ENCODE assay signal across 9 cellular contexts in genomic region chr11:34926101-34926830, GRCh38. TPM values are rescaled to one million over a fixed set of nuclear protein-coding genes. Genes with fewer than 3 reads are reported as not detected.
A peak's percentile ranks its signal among the peaks of the same experiment; 100 is the strongest.
DNase-seq lines count a peak whose midpoint lies in the region; ATAC-seq and TF ChIP-seq lines count a peak whose summit lies in the region.
"Had no signal": no experiment of that assay in that cellular context is flagged by ENCODE, and none has a peak within 500 bp of the region (broad histone marks: within the 10 kb centered on the region; RNA-seq: fewer than 3 reads in every experiment).

No MANE protein-coding gene starts in this region.

- H3K36me3 Mint-ChIP-seq in endothelial cell (ENCODE audit: low read depth, unreplicated experiment) (no peaks in the 10 kb centered on the region), nephron (ENCODE audit: low read depth) (no peaks in the 10 kb centered on the region)
- H3K36me3 Mint-ChIP-seq: activated naive CD4-positive, alpha-beta T cell treated with anti-CD3 and anti-CD28 coated beads, Interleukin-2, amount 50 U/mL, for 24 hours had no signal

- peak; percentile 61 for TF ChIP-seq CTCF in endothelial cell (IDR thresholded peaks at IDR 0.05; ENCODE audit: unreplicated experiment)
- TF ChIP-seq CTCF in nephron (IDR thresholded peaks at IDR 0.05; ENCODE audit: unreplicated experiment in 3 of 3), result peak; percentile 58 to 74 (median 71)

- DNase-seq in NCI-H524 (lab: John Stamatoyannopoulos, UW) (peak; percentile 8 to 55), NCI-H524 treated with DMSO at 0.1 percent for 48 hours (lab: John Stamatoyannopoulos, UW) (no peak), Kasumi-1 (lab: John Stamatoyannopoulos, UW) (peak; percentile 84 to 90), SHP77 treated with DMSO at 0.1 percent for 48 hours (lab: John Stamatoyannopoulos, UW) (peak; percentile 27), endothelial cell (ENCODE audit: low spot score) (peak; percentile 11)
- no peak for DNase-seq in activated naive CD4-positive, alpha-beta T cell treated with anti-CD3 and anti-CD28 coated beads, Interleukin-2, amount 50 U/mL, for 16 hours

- peaks cover 15% of the 10 kb centered on the region for H3K4me1 Mint-ChIP-seq in endothelial cell (ENCODE audit: unreplicated experiment)
- peaks cover 38% of the 10 kb centered on the region for H3K4me1 Mint-ChIP-seq in nephron

- H3K27me3 Mint-ChIP-seq in endothelial cell (ENCODE audit: unreplicated experiment) (peaks cover 1% of the 10 kb centered on the region), nephron (ENCODE audit: low read depth) (no peaks in the 10 kb centered on the region)
- H3K27me3 Mint-ChIP-seq: activated naive CD4-positive, alpha-beta T cell treated with anti-CD3 and anti-CD28 coated beads, Interleukin-2, amount 50 U/mL, for 24 hours had no signal

- H3K27ac Mint-ChIP-seq in endothelial cell (ENCODE audit: unreplicated experiment), result no peak overlapping the region
- no peak overlapping the region for H3K27ac Mint-ChIP-seq in nephron

- H3K9me3 Mint-ChIP-seq in endothelial cell (ENCODE audit: unreplicated experiment) (no peaks in the 10 kb centered on the region), nephron (no peaks in the 10 kb centered on the region)
- H3K9me3 Mint-ChIP-seq: activated naive CD4-positive, alpha-beta T cell treated with anti-CD3 and anti-CD28 coated beads, Interleukin-2, amount 50 U/mL, for 24 hours had no signal

- H3K4me3 Mint-ChIP-seq in endothelial cell (ENCODE audit: unreplicated experiment) (no peak overlapping the region), nephron (no peak overlapping the region)
- H3K4me3 Mint-ChIP-seq: activated naive CD4-positive, alpha-beta T cell treated with anti-CD3 and anti-CD28 coated beads, Interleukin-2, amount 50 U/mL, for 24 hours had no signal

- no peak for ATAC-seq in HG02610 (IDR thresholded peaks at IDR 0.05; ENCODE audit: unreplicated experiment)

RNA-seq across cellular contexts. Expression of gene PDHX, which starts 9.8 kb away (rescaled TPM):
- 31.8 TPM for total RNA-seq in endothelial cell (ENCODE audit: unreplicated experiment)

RNA-seq across cellular contexts. Expression of gene APIP, which starts 10.1 kb away (rescaled TPM):
- 13.0 TPM for total RNA-seq in endothelial cell (ENCODE audit: unreplicated experiment)

Comparison
In these comparisons a context has a peak if more than half of its experiments do, and no peak if none do; other contexts are left out.
1. DNase-seq: peak in NCI-H524 (2 of 2), Kasumi-1 (2 of 2), SHP77 treated with DMSO at 0.1 percent for 48 hours (single experiment) and endothelial cell (single experiment); none in NCI-H524 treated with DMSO at 0.1 percent for 48 hours (single experiment) and activated naive CD4-positive, alpha-beta T cell treated with anti-CD3 and anti-CD28 coated beads, Interleukin-2, amount 50 U/mL, for 16 hours (single experiment).